Comparison of ENCODE assay signal across 8 cellular contexts in genomic region chr6:158002249-158002950, GRCh38. TPM values are rescaled to one million over a fixed set of nuclear protein-coding genes. Genes with fewer than 3 reads are reported as not detected.
DNase-seq lines count a peak whose midpoint lies in the region; ATAC-seq and TF ChIP-seq lines count a peak whose summit lies in the region.

No MANE protein-coding gene starts in this region.

- no peak for ATAC-seq in HG03571 (IDR thresholded peaks at IDR 0.05; ENCODE audit: unreplicated experiment)

- H3K27me3 Mint-ChIP-seq in mesothelial cell of epicardium (ENCODE audit: low read depth) = no peaks in the 10 kb centered on the region

- 86% methylated on average over 6 of the region's 6 CpGs for WGBS in tibial nerve, 2 donors

- no peaks in the 10 kb centered on the region for H3K27me3 ChIP-seq in tibial nerve

- H3K4me1 ChIP-seq in tibial nerve = peaks cover 0 to 48% (median 21%) of the 10 kb centered on the region in 4 donors

- TF ChIP-seq POLR2A in tibial nerve (IDR thresholded peaks at IDR 0.05) = no peak

- no peaks in the 10 kb centered on the region for H3K36me3 ChIP-seq in tibial nerve

- H3K9me3 ChIP-seq in tibial nerve = no peaks in the 10 kb centered on the region

- peaks cover 72% of the 10 kb centered on the region for H3K4me1 Mint-ChIP-seq in mesothelial cell of epicardium

- no peak overlapping the region for H3K4me3 Mint-ChIP-seq in mesothelial cell of epicardium

- no peak for TF ChIP-seq CTCF in mesothelial cell of epicardium (IDR thresholded peaks at IDR 0.05; ENCODE audit: unreplicated experiment)
- no peak for TF ChIP-seq CTCF in tibial nerve (IDR thresholded peaks at IDR 0.05)

- H3K27ac Mint-ChIP-seq in mesothelial cell of epicardium = peak overlapping the region; percentile 96

- peak overlapping the region; percentile 94 for H3K27ac ChIP-seq in cingulate gyrus (ENCODE audit: low read depth, low read length)
- peak overlapping the region in 3 of 4 donors; percentile 60 to 88 (median 81) for H3K27ac ChIP-seq in tibial nerve

- DNase-seq in NCI-H748 (lab: John Stamatoyannopoulos, UW; ENCODE audit: unreplicated experiment) (peak; percentile 16), NCI-H748 treated with DMSO at 0.1 percent for 48 hours (lab: John Stamatoyannopoulos, UW) (no peak), mesothelial cell of epicardium (ENCODE audit: low spot score in 2 of 2, unreplicated experiment in 2 of 2) (no peak), tibial nerve (ENCODE audit: low spot score in 2 of 2) (no peak), NCI-H1105 treated with DMSO at 0.1 percent for 48 hours (lab: John Stamatoyannopoulos, UW) (no peak), NCI-H82 (lab: John Stamatoyannopoulos, UW) (no peak)

- H3K4me3 ChIP-seq in tibial nerve = no peak overlapping the region

- TF ChIP-seq EP300 in tibial nerve (IDR thresholded peaks at IDR 0.05) = no peak

- peaks cover 7% of the 10 kb centered on the region for H3K36me3 Mint-ChIP-seq in mesothelial cell of epicardium

- peaks cover 6% of the 10 kb centered on the region for H3K9me3 Mint-ChIP-seq in mesothelial cell of epicardium

RNA-seq across cellular contexts. Expression of gene SYNJ2, which starts 20.7 kb away (rescaled TPM):
- total RNA-seq in mesothelial cell of epicardium (39.6 to 42.7 TPM (median 41.0 TPM) in 3 replicates), tibial nerve (10 to 100 TPM in 1 of 4 donors, 1 to 10 TPM in 3; 4.4 to 10.5 (median 5.6) TPM)
